In the genomic region with DNA sequence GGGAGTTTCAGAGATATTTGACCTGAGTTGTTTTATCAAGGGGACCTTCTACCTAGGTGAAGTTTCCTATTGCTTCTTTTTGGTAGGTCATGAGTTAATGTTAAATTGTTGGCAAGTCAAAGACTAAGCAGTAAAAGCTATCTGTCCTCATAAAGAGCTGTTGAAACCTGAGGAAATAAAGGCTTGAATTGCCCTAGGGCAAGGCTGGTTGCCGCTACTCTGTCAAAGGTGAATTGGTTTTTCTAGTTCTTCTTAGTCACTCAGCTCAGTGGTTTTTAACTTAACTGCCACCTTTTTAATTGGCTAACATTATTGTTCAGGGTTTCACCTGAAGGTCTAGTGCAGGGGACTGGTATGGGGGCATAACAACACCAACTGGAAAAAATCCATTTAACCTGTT, we compare ENCODE assay signal across 14 cellular contexts.
A peak's percentile ranks its signal among the peaks of the same experiment; 100 is the strongest.
DNase-seq lines count a peak whose midpoint lies in the region; ATAC-seq and TF ChIP-seq lines count a peak whose summit lies in the region.
"Had no signal": no experiment of that assay in that cellular context is flagged by ENCODE, and none has a peak within 500 bp of the region (broad histone marks: within the 10 kb centered on the region; RNA-seq: fewer than 3 reads in every experiment).

No MANE protein-coding gene starts in this region.

- no peak overlapping the region for H3K27ac Mint-ChIP-seq in WTC11
- H3K27ac Mint-ChIP-seq: B cell; CD4-positive, CD25-positive, alpha-beta regulatory T cell had no signal

- H3K27me3 Mint-ChIP-seq in WTC11 (ENCODE audit: low read depth), result no peaks in the 10 kb centered on the region
- H3K27me3 Mint-ChIP-seq: B cell; CD4-positive, CD25-positive, alpha-beta regulatory T cell had no signal

- DNase-seq in ELF-1 (ENCODE audit: low read depth, low spot score), result peak; percentile 49
- peak; percentile 18 for DNase-seq in LoVo (ENCODE audit: low spot score)
- DNase-seq in WTC11 (ENCODE audit: low spot score), result no peak
- DNase-seq in kidney tubule cell (ENCODE audit: low spot score), result peak; percentile 27
- DNase-seq in NCI-H187 (lab: John Stamatoyannopoulos, UW), result no peak
- DNase-seq: CD4-positive, CD25-positive, alpha-beta regulatory T cell; DMS53; NCI-H1694 treated with DMSO at 0.1 percent for 48 hours; NCI-H524 treated with DMSO at 0.1 percent for 48 hours; SHP77 had no signal

- H3K36me3 Mint-ChIP-seq in WTC11, result no peaks in the 10 kb centered on the region
- H3K36me3 Mint-ChIP-seq: CD4-positive, CD25-positive, alpha-beta regulatory T cell had no signal

- POLR2A ChIA-PET in WTC11 (lab: Charles Lee), result no interaction called here

- CTCF ChIA-PET in WTC11 (lab: Charles Lee), result no interaction called here

- no peak for TF ChIP-seq CTCF in WTC11 (IDR thresholded peaks at IDR 0.05)

- ATAC-seq in WTC11 (peak; percentile 53), HG03159 (IDR thresholded peaks at IDR 0.05; ENCODE audit: unreplicated experiment) (no peak), GM19452 (IDR thresholded peaks at IDR 0.05; ENCODE audit: unreplicated experiment) (no peak)
- ATAC-seq: K562 had no signal

- no peak overlapping the region for H3K4me3 Mint-ChIP-seq in WTC11
- H3K4me3 Mint-ChIP-seq: B cell; CD4-positive, CD25-positive, alpha-beta regulatory T cell had no signal

- peaks cover 42% of the 10 kb centered on the region for H3K4me1 Mint-ChIP-seq in WTC11
- H3K4me1 Mint-ChIP-seq: B cell; CD4-positive, CD25-positive, alpha-beta regulatory T cell had no signal

- H3K9me3 Mint-ChIP-seq in WTC11, result no peaks in the 10 kb centered on the region; the same call in 1 of the 2 replicates

TF ChIP-seq in WTC11, 78 proteins besides CTCF, POLR2A, EP300 and RAD21:
- TF ChIP-seq NFE2L1 (CRISPR knock-in tag; IDR thresholded peaks at IDR 0.05) (no peak), SP1 (CRISPR knock-in tag; conservative IDR thresholded peaks at IDR 0.05) (no peak), RORB (CRISPR knock-in tag; IDR thresholded peaks at IDR 0.05) (no peak), KAT7 (CRISPR knock-in tag; IDR thresholded peaks at IDR 0.05; ENCODE audit: borderline replicate concordance) (no peak), RELA (CRISPR knock-in tag; IDR thresholded peaks at IDR 0.05; ENCODE audit: borderline replicate concordance) (no peak), ESRRA (CRISPR knock-in tag; IDR thresholded peaks at IDR 0.05; ENCODE audit: borderline replicate concordance) (no peak), OVOL2 (CRISPR knock-in tag; IDR thresholded peaks at IDR 0.05; ENCODE audit: borderline replicate concordance) (no peak), IRF2 (CRISPR knock-in tag; IDR thresholded peaks at IDR 0.05; ENCODE audit: borderline replicate concordance, low read depth) (no peak), HMGA2 (CRISPR knock-in tag; IDR thresholded peaks at IDR 0.05) (no peak), NR3C1 (CRISPR knock-in tag; conservative IDR thresholded peaks at IDR 0.05; ENCODE audit: low read depth) (no peak), NR2C2 (CRISPR knock-in tag; IDR thresholded peaks at IDR 0.05) (no peak), NR1H2 (CRISPR knock-in tag; IDR thresholded peaks at IDR 0.05) (no peak), CBFB (CRISPR knock-in tag; IDR thresholded peaks at IDR 0.05; ENCODE audit: low read depth) (no peak)
- TF ChIP-seq, protein P1, sequence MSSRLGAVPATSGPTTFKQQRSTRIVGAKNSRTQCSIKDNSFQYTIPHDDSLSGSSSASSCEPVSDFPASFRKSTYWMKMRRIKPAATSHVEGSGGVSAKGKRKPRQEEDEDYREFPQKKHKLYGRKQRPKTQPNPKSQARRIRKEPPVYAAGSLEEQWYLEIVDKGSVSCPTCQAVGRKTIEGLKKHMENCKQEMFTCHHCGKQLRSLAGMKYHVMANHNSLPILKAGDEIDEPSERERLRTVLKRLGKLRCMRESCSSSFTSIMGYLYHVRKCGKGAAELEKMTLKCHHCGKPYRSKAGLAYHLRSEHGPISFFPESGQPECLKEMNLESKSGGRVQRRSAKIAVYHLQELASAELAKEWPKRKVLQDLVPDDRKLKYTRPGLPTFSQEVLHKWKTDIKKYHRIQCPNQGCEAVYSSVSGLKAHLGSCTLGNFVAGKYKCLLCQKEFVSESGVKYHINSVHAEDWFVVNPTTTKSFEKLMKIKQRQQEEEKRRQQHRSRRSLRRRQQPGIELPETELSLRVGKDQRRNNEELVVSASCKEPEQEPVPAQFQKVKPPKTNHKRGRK (CRISPR knock-in tag; IDR thresholded peaks at IDR 0.05; ENCODE audit: borderline replicate concordance), result no peak
- TF ChIP-seq, protein P2, sequence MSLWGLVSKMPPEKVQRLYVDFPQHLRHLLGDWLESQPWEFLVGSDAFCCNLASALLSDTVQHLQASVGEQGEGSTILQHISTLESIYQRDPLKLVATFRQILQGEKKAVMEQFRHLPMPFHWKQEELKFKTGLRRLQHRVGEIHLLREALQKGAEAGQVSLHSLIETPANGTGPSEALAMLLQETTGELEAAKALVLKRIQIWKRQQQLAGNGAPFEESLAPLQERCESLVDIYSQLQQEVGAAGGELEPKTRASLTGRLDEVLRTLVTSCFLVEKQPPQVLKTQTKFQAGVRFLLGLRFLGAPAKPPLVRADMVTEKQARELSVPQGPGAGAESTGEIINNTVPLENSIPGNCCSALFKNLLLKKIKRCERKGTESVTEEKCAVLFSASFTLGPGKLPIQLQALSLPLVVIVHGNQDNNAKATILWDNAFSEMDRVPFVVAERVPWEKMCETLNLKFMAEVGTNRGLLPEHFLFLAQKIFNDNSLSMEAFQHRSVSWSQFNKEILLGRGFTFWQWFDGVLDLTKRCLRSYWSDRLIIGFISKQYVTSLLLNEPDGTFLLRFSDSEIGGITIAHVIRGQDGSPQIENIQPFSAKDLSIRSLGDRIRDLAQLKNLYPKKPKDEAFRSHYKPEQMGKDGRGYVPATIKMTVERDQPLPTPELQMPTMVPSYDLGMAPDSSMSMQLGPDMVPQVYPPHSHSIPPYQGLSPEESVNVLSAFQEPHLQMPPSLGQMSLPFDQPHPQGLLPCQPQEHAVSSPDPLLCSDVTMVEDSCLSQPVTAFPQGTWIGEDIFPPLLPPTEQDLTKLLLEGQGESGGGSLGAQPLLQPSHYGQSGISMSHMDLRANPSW (CRISPR knock-in tag; conservative IDR thresholded peaks at IDR 0.05; ENCODE audit: low read depth), result no peak
- TF ChIP-seq, protein P3, sequence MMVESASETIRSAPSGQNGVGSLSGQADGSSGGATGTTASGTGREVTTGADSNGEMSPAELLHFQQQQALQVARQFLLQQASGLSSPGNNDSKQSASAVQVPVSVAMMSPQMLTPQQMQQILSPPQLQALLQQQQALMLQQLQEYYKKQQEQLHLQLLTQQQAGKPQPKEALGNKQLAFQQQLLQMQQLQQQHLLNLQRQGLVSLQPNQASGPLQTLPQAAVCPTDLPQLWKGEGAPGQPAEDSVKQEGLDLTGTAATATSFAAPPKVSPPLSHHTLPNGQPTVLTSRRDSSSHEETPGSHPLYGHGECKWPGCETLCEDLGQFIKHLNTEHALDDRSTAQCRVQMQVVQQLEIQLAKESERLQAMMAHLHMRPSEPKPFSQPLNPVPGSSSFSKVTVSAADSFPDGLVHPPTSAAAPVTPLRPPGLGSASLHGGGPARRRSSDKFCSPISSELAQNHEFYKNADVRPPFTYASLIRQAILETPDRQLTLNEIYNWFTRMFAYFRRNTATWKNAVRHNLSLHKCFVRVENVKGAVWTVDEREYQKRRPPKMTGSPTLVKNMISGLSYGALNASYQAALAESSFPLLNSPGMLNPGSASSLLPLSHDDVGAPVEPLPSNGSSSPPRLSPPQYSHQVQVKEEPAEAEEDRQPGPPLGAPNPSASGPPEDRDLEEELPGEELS (CRISPR knock-in tag; IDR thresholded peaks at IDR 0.05), result no peak
- TF ChIP-seq, protein P4, sequence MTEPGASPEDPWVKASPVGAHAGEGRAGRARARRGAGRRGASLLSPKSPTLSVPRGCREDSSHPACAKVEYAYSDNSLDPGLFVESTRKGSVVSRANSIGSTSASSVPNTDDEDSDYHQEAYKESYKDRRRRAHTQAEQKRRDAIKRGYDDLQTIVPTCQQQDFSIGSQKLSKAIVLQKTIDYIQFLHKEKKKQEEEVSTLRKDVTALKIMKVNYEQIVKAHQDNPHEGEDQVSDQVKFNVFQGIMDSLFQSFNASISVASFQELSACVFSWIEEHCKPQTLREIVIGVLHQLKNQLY (CRISPR knock-in tag; IDR thresholded peaks at IDR 0.05), result no peak
- TF ChIP-seq, protein P5, sequence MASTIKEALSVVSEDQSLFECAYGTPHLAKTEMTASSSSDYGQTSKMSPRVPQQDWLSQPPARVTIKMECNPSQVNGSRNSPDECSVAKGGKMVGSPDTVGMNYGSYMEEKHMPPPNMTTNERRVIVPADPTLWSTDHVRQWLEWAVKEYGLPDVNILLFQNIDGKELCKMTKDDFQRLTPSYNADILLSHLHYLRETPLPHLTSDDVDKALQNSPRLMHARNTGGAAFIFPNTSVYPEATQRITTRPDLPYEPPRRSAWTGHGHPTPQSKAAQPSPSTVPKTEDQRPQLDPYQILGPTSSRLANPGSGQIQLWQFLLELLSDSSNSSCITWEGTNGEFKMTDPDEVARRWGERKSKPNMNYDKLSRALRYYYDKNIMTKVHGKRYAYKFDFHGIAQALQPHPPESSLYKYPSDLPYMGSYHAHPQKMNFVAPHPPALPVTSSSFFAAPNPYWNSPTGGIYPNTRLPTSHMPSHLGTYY (CRISPR knock-in tag; IDR thresholded peaks at IDR 0.05), result no peak
- TF ChIP-seq, protein P6, sequence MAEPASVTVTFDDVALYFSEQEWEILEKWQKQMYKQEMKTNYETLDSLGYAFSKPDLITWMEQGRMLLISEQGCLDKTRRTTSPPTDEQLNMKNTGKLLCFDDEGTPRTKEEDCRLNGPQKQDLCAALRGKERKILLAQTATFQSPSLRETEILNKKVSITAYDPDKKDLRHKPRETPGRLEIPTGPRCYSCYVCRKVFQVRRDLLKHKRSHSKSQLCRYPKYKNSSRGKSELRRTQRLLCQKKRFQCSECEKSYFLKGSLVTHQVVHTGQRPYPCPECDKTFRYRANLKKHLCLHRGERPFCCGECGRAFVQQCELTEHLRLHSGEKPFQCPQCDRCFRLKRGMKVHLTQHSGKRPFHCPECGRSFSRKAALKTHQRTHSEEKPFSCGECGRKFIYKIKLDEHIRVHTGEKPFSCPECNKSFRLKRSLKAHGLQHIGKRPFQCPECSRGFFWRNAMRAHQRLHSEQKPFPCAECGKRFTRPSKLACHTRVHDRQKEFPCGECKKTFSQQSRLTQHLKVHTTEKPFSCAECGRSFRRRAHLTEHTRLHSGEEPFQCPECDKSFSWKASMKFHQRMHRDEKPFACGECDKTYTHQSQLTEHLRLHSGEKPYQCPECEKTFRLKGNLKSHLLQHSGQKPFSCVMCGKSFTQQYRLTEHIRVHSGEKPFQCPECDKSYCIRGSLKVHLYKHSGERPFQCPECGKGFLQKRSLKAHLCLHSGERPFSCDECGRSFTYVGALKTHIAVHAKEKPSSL (CRISPR knock-in tag; conservative IDR thresholded peaks at IDR 0.05), result no peak

Comparison
In these comparisons a context has a peak if more than half of its experiments do, and no peak if none do; other contexts are left out.
1. DNase-seq: peak in ELF-1 (single experiment), LoVo (single experiment) and kidney tubule cell (single experiment); none in WTC11 (single experiment) and NCI-H187 (0 of 2).